In the genomic region with DNA sequence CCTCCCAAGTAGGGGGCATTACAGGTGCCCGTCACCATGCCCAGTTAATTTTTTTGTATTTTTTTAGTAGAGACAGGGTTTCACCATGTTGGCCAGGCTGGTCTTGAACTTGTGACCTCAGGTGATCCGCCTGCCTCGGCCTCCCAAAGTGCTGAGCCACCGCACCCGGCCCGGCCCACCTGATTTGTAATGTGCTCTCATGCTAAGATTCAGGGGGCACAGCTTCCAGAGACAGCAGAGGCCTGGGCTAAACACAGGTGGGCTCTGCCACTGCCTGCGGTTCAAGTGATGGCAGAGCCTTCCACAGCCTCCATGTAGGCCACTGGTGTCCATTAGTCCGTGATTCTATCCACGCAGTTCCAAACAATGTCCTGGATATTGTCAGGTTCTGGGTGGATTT, we compare ENCODE assay signal across 16 cellular contexts.
DNase-seq lines count a peak whose midpoint lies in the region; ATAC-seq, FAIRE-seq and TF ChIP-seq lines count a peak whose summit lies in the region.
"Had no signal": no experiment of that assay in that cellular context is flagged by ENCODE, and none has a peak within 500 bp of the region (broad histone marks: within the 10 kb centered on the region; RNA-seq: fewer than 3 reads in every experiment).

No MANE protein-coding gene starts in this region.

- H3K4me1 Mint-ChIP-seq in CD4-positive, alpha-beta T cell (ENCODE audit: low read depth): peaks cover 18% of the 10 kb centered on the region

- POLR2A ChIA-PET in CD4-positive, alpha-beta T cell (lab: Charles Lee): no interaction called here

- peak overlapping the region; percentile 3; the same call in 1 of the 2 replicates for H3K27ac ChIP-seq in VCaP
- no peak overlapping the region for H3K27ac ChIP-seq in kidney (ENCODE audit: low read depth in 2 of 2, low read length in 2 of 2)
- peak overlapping the region; percentile 94 for H3K27ac ChIP-seq in rectal smooth muscle tissue (ENCODE audit: low read depth, low read length)
- H3K27ac ChIP-seq in upper lobe of right lung: no peak overlapping the region
- H3K27ac ChIP-seq in CD4-positive, alpha-beta T cell (ENCODE audit: low read depth, low read length): no peak overlapping the region
- H3K27ac ChIP-seq: BLaER1, GM23248 had no signal

- H3K4me3 Mint-ChIP-seq in CD4-positive, alpha-beta T cell: no peak overlapping the region
- H3K4me3 Mint-ChIP-seq: CD14-positive monocyte; CD8-positive, alpha-beta T cell had no signal

- intact Hi-C loops in kidney (cut with DNase I): no loop called here
- intact Hi-C loops in upper lobe of right lung (cut with DNase I): no loop called here
- intact Hi-C loops in CD4-positive, alpha-beta T cell (cut with DNase I, micrococcal nuclease): no loop called here

- no peak for TF ChIP-seq CTCF in VCaP (conservative IDR thresholded peaks at IDR 0.05)
- no peak for TF ChIP-seq CTCF in kidney (IDR thresholded peaks at IDR 0.05; ENCODE audit: borderline replicate concordance, extremely low read depth, insufficient read depth)
- no peak for TF ChIP-seq CTCF in upper lobe of right lung (IDR thresholded peaks at IDR 0.05)
- no peak for TF ChIP-seq CTCF in CD4-positive, alpha-beta T cell (IDR thresholded peaks at IDR 0.05)

- H3K27me3 ChIP-seq in rectal smooth muscle tissue (ENCODE audit: control insufficient read depth, insufficient read depth, low read length): no peaks in the 10 kb centered on the region
- H3K27me3 ChIP-seq in upper lobe of right lung: no peaks in the 10 kb centered on the region
- H3K27me3 ChIP-seq in CD4-positive, alpha-beta T cell (ENCODE audit: control insufficient read depth, insufficient read depth, low read length): no peaks in the 10 kb centered on the region

- no peak overlapping the region for H3K27ac Mint-ChIP-seq in CD4-positive, alpha-beta T cell
- H3K27ac Mint-ChIP-seq: CD14-positive monocyte; CD8-positive, alpha-beta T cell had no signal

- no peak for FAIRE-seq in kidney (lab: Jason Lieb, UNC)

- ATAC-seq in upper lobe of right lung (no peak), GM19397 (IDR thresholded peaks at IDR 0.05; ENCODE audit: unreplicated experiment) (no peak)
- ATAC-seq in CD4-positive, alpha-beta T cell (ENCODE audit: poor library complexity): no peak
- ATAC-seq: CD8-positive, alpha-beta T cell had no signal

- DNase-seq in kidney (peak; percentile 57), upper lobe of right lung (peak; percentile 31), T-helper 9 cell (no peak)
- no peak for DNase-seq in CD4-positive, alpha-beta T cell
- DNase-seq: 8988T; Calu3; CD8-positive, alpha-beta T cell; DMS79 treated with DMSO at 0.1 percent for 48 hours; GF-D8; GM23248 had no signal

- no peaks in the 10 kb centered on the region for H3K27me3 Mint-ChIP-seq in CD4-positive, alpha-beta T cell

- H3K4me3 ChIP-seq in kidney (ENCODE audit: low read length in 2 of 2) (no peak overlapping the region), rectal smooth muscle tissue (ENCODE audit: low read length) (no peak overlapping the region), upper lobe of right lung (no peak overlapping the region)
- H3K4me3 ChIP-seq: BLaER1, GM23248, HAP-1 had no signal

- H3K4me1 ChIP-seq in kidney (ENCODE audit: control insufficient read depth in 1 of 2, insufficient read depth in 1 of 2, low read depth in 1 of 2, low read length in 2 of 2): no peaks in the 10 kb centered on the region
- peaks cover 38% of the 10 kb centered on the region for H3K4me1 ChIP-seq in rectal smooth muscle tissue (ENCODE audit: control insufficient read depth, insufficient read depth, low read length)
- peaks cover 5% of the 10 kb centered on the region for H3K4me1 ChIP-seq in upper lobe of right lung
- H3K4me1 ChIP-seq: HAP-1 had no signal

- H3K9ac ChIP-seq in kidney (ENCODE audit: low read length in 2 of 2) (no peak overlapping the region), rectal smooth muscle tissue (ENCODE audit: low read length) (no peak overlapping the region)
- H3K9ac ChIP-seq: BLaER1, GM23248 had no signal

- peaks cover 2 to 9% of the 10 kb centered on the region in 2 donors for H3K36me3 ChIP-seq in kidney (ENCODE audit: control insufficient read depth in 1 of 2, insufficient read depth in 2 of 2, low read length in 2 of 2)
- H3K36me3 ChIP-seq in rectal smooth muscle tissue (ENCODE audit: control insufficient read depth, insufficient read depth, low read length): peaks cover 9% of the 10 kb centered on the region
- H3K36me3 ChIP-seq in upper lobe of right lung: no peaks in the 10 kb centered on the region
- H3K36me3 ChIP-seq: BLaER1, HAP-1 had no signal

- peaks cover 15% of the 10 kb centered on the region for H3K36me3 Mint-ChIP-seq in CD4-positive, alpha-beta T cell (ENCODE audit: low read depth)
- H3K36me3 Mint-ChIP-seq: CD14-positive monocyte had no signal

- no peaks in the 10 kb centered on the region for H3K9me3 Mint-ChIP-seq in CD4-positive, alpha-beta T cell
- H3K9me3 Mint-ChIP-seq: CD8-positive, alpha-beta T cell had no signal

- CTCF ChIA-PET in CD4-positive, alpha-beta T cell (lab: Charles Lee): no interaction called here

- H3K9me3 ChIP-seq in kidney (ENCODE audit: control insufficient read depth in 1 of 2, low read length in 2 of 2): no peaks in the 10 kb centered on the region
- H3K9me3 ChIP-seq in upper lobe of right lung: no peaks in the 10 kb centered on the region
- H3K9me3 ChIP-seq in CD4-positive, alpha-beta T cell (ENCODE audit: control insufficient read depth, low read length): no peaks in the 10 kb centered on the region
- H3K9me3 ChIP-seq: BLaER1, HAP-1 had no signal

Comparison
In these comparisons a context has a peak if more than half of its experiments do, and no peak if none do; other contexts are left out.
1. H3K27ac ChIP-seq: peak in VCaP (single experiment) and rectal smooth muscle tissue (single experiment); none in kidney (0 of 2), upper lobe of right lung (single experiment) and CD4-positive, alpha-beta T cell (single experiment).
2. DNase-seq: peak in kidney (single experiment) and upper lobe of right lung (single experiment); none in CD4-positive, alpha-beta T cell (0 of 10) and T-helper 9 cell (single experiment).